Comparison of ENCODE assay signal across 1 cellular context in genomic region chr12:66129934-66130266, GRCh38.
TF ChIP-seq lines count a peak whose summit lies in the region.

No MANE protein-coding gene starts in this region.

TF ChIP-seq in H1, 55 proteins besides CTCF, POLR2A, EP300 and RAD21 (continued from another document):
- TF ChIP-seq KDM4A (IDR thresholded peaks at IDR 0.05; ENCODE audit: low read depth, low read length, severe bottlenecking) (no peak), MAFK (IDR thresholded peaks at IDR 0.05; ENCODE audit: low read depth, low read length) (no peak), HDAC6 (IDR thresholded peaks at IDR 0.05; ENCODE audit: low read depth, low read length) (no peak), SIRT6 (IDR thresholded peaks at IDR 0.05; ENCODE audit: low read length) (no peak), MAX (IDR thresholded peaks at IDR 0.05) (no peak)
- TF ChIP-seq, protein P1, sequence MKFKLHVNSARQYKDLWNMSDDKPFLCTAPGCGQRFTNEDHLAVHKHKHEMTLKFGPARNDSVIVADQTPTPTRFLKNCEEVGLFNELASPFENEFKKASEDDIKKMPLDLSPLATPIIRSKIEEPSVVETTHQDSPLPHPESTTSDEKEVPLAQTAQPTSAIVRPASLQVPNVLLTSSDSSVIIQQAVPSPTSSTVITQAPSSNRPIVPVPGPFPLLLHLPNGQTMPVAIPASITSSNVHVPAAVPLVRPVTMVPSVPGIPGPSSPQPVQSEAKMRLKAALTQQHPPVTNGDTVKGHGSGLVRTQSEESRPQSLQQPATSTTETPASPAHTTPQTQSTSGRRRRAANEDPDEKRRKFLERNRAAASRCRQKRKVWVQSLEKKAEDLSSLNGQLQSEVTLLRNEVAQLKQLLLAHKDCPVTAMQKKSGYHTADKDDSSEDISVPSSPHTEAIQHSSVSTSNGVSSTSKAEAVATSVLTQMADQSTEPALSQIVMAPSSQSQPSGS (IDR thresholded peaks at IDR 0.05; ENCODE audit: low read length), result no peak
